ENCODE assay signal across 2 cellular contexts in genomic region chr6:22057962-22058361, GRCh38.
TF ChIP-seq lines count a peak whose summit lies in the region.

No MANE protein-coding gene starts in this region.

TF ChIP-seq in SK-N-SH, 30 proteins besides CTCF, POLR2A, EP300 and RAD21 (continued from another document):
- TF ChIP-seq REST (IDR thresholded peaks at IDR 0.05; ENCODE audit: low read depth, low read length): peak; percentile 68; the same call in 1 of the 2 replicates

TF ChIP-seq in SK-N-SH treated with all-trans-retinoic acid at 6 μM for 48 hours, 23 proteins besides CTCF, POLR2A, EP300 and RAD21 (continued from another document):
- TF ChIP-seq PATZ1 (CRISPR knock-in tag; IDR thresholded peaks at IDR 0.05; ENCODE audit: borderline replicate concordance) (no peak), ZFP3 (CRISPR knock-in tag; IDR thresholded peaks at IDR 0.05) (no peak), ZC3H10 (CRISPR knock-in tag; IDR thresholded peaks at IDR 0.05) (no peak), CREB5 (CRISPR knock-in tag; IDR thresholded peaks at IDR 0.05; ENCODE audit: low read depth) (no peak), ZNF8 (CRISPR knock-in tag; IDR thresholded peaks at IDR 0.05) (no peak), ESRRG (CRISPR knock-in tag; IDR thresholded peaks at IDR 0.05) (no peak), TCF4 (CRISPR knock-in tag; IDR thresholded peaks at IDR 0.05; ENCODE audit: borderline replicate concordance) (no peak), ZNF70 (CRISPR knock-in tag; IDR thresholded peaks at IDR 0.05) (no peak), CSDC2 (CRISPR knock-in tag; IDR thresholded peaks at IDR 0.05) (no peak), ZFP30 (CRISPR knock-in tag; IDR thresholded peaks at IDR 0.05) (no peak), ARNTL (CRISPR knock-in tag; IDR thresholded peaks at IDR 0.05; ENCODE audit: borderline replicate concordance, low read depth) (no peak), ZNF565 (CRISPR knock-in tag; conservative IDR thresholded peaks at IDR 0.05; ENCODE audit: low read depth) (no peak), PPARA (CRISPR knock-in tag; IDR thresholded peaks at IDR 0.05; ENCODE audit: borderline replicate concordance) (no peak)
